ENCODE assay signal across 1 cellular context in the genomic region with DNA sequence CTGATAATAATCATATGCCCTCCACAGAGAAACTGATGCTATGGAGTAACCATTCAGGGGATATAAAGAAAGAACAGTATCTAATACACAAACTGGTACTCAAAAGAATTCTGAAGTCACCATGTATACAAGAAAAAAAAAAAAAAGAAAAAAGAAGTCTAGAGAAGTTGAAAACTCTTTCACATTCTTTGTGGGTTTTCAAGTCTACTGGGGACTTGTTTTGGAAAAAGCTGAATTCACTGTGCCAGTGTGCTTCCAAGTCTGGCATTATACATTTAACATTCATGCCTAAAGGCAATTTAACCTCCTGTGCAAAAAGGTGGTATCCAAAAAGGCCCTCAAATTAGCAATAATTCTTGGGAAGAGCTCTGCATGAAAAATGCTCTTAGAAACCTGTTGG.
TF ChIP-seq lines count a peak whose summit lies in the region.

No MANE protein-coding gene starts in this region.

TF ChIP-seq in IMR-90, 13 proteins besides CTCF, POLR2A, EP300 and RAD21 (continued from another document):
- no peak for TF ChIP-seq MXI1 (IDR thresholded peaks at IDR 0.05; ENCODE audit: borderline replicate concordance, low read depth, low read length)
